Comparison of ENCODE assay signal across 28 cellular contexts in the genomic region with DNA sequence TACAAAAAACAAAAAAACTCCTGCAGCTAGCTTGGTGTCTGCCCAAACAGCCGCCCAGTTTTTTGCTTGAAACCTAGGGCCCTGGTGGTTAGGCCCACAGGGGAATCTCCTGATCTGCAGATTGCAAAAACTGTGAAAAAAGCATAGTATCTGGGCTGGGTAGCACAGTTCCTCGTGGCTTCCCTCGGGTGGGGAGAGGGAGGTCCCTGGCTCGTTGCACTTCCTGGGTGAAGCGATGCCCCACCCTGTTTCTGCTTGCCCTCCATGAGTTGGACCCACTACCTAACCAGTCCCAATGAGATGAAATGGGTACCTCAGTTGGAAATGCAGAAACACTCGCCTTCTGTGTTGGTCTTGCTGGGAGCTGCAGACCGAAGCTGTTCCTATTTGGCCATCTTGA. TPM values are rescaled to one million over a fixed set of nuclear protein-coding genes. Genes with fewer than 3 reads are reported as not detected.
A peak's percentile ranks its signal among the peaks of the same experiment; 100 is the strongest.
DNase-seq lines count a peak whose midpoint lies in the region; FAIRE-seq and TF ChIP-seq lines count a peak whose summit lies in the region.
"Had no signal": no experiment of that assay in that cellular context is flagged by ENCODE, and none has a peak within 500 bp of the region (broad histone marks: within the 10 kb centered on the region; RNA-seq: fewer than 3 reads in every experiment).

No MANE protein-coding gene starts in this region.

- no peak for TF ChIP-seq CTCF in kidney (IDR thresholded peaks at IDR 0.05; ENCODE audit: borderline replicate concordance, extremely low read depth, insufficient read depth)

- peak; percentile 56 for DNase-seq in kidney
- no peak for DNase-seq in HuH-7.5 (ENCODE audit: low spot score)
- DNase-seq: 8988T; ACHN; AML-193; BE2C; C1 segment of cervical spinal cord; Caco-2; Calu3; CD4-positive, alpha-beta memory T cell; CD4-positive, alpha-beta T cell; CD4-positive, CD25-positive, alpha-beta regulatory T cell; CD8-positive, alpha-beta memory T cell; CD8-positive, alpha-beta T cell; COR-L47; DMS 273 treated with DMSO at 0.1 percent for 48 hours; DMS153; DMS53; DMS79; DMS79 treated with DMSO at 0.1 percent for 48 hours; DND-41; EL had no signal

- intact Hi-C loops in kidney (cut with DNase I), result no loop called here

- no peak overlapping the region for H3K4me3 ChIP-seq in kidney (ENCODE audit: low read length in 2 of 2)
- H3K4me3 ChIP-seq: A549; BLaER1; BLaER1 treated with 17β-estradiol and CSF1 and Interleukin-3, amounts not matched to agents 10 nM and 100 nM had no signal

- no peaks in the 10 kb centered on the region for H3K9me3 ChIP-seq in kidney (ENCODE audit: control insufficient read depth in 1 of 2, low read length in 2 of 2)
- H3K9me3 ChIP-seq: A549, BE2C, Caco-2 had no signal

- H3K36me3 ChIP-seq in kidney (ENCODE audit: control insufficient read depth in 1 of 2, insufficient read depth in 2 of 2, low read length in 2 of 2), result no peaks in the 10 kb centered on the region
- H3K36me3 ChIP-seq: BE2C; BLaER1; BLaER1 treated with 17β-estradiol and CSF1 and Interleukin-3, amounts not matched to agents 10 nM and 100 nM had no signal

- H3K27ac ChIP-seq in kidney (ENCODE audit: low read depth in 2 of 2, low read length in 2 of 2), result no peak overlapping the region
- H3K27ac ChIP-seq: 22Rv1; A549; BLaER1; BLaER1 treated with 17β-estradiol and CSF1 and Interleukin-3, amounts not matched to agents 10 nM and 100 nM; C4-2B had no signal

- no peaks in the 10 kb centered on the region for H3K4me1 ChIP-seq in kidney (ENCODE audit: control insufficient read depth in 1 of 2, insufficient read depth in 1 of 2, low read depth in 1 of 2, low read length in 2 of 2)
- H3K4me1 ChIP-seq: A549; BE2C; BLaER1; BLaER1 treated with 17β-estradiol and CSF1 and Interleukin-3, amounts not matched to agents 10 nM and 100 nM; Caco-2 had no signal

- no peak for FAIRE-seq in kidney (lab: Jason Lieb, UNC)
- FAIRE-seq: A204.1 had no signal

- no peak overlapping the region for H3K9ac ChIP-seq in kidney (ENCODE audit: low read length in 2 of 2)
- H3K9ac ChIP-seq: BLaER1; BLaER1 treated with 17β-estradiol and CSF1 and Interleukin-3, amounts not matched to agents 10 nM and 100 nM had no signal

RNA-seq across cellular contexts. Expression of a gene that starts 18.6 kb away (rescaled TPM):
- 26.7 TPM for total RNA-seq in kidney
- polyA plus RNA-seq in kidney (ENCODE audit: insufficient read depth, low read depth, low replicate concordance), result 0.84 TPM
